Comparison of ENCODE assay signal across 19 cellular contexts in genomic region chr2:62423883-62424458, GRCh38.
DNase-seq lines count a peak whose midpoint lies in the region; ATAC-seq and TF ChIP-seq lines count a peak whose summit lies in the region.
"Had no signal": no experiment of that assay in that cellular context is flagged by ENCODE, and none has a peak within 500 bp of the region (broad histone marks: within the 10 kb centered on the region; RNA-seq: fewer than 3 reads in every experiment).

No MANE protein-coding gene starts in this region.

- no peak overlapping the region for H2AFZ ChIP-seq in mammary epithelial cell (ENCODE audit: low read depth, low read length)

- TF ChIP-seq CTCF in MCF 10A (IDR thresholded peaks at IDR 0.05; ENCODE audit: unreplicated experiment), result no peak
- TF ChIP-seq CTCF in mammary epithelial cell (conservative IDR thresholded peaks at IDR 0.05 in 1 of 2, IDR thresholded peaks at IDR 0.05 in 1 of 2; ENCODE audit: extremely low read depth in 1 of 2, insufficient read depth in 1 of 2, low read depth in 1 of 2, low read length in 2 of 2), result no peak
- TF ChIP-seq CTCF in testis (IDR thresholded peaks at IDR 0.05), result no peak

- no peak for TF ChIP-seq POLR2A in testis (IDR thresholded peaks at IDR 0.05)
- no peak for TF ChIP-seq POLR2A in GM18505 (IDR thresholded peaks at IDR 0.05; ENCODE audit: borderline replicate concordance, extremely low read depth, insufficient read depth, insufficient read length)

- peaks cover 31% of the 10 kb centered on the region for H3K9me3 Mint-ChIP-seq in MCF 10A (ENCODE audit: unreplicated experiment)

- no peak overlapping the region for H3K4me3 Mint-ChIP-seq in MCF 10A (ENCODE audit: unreplicated experiment)
- H3K4me3 Mint-ChIP-seq: CD4-positive, alpha-beta memory T cell; T-cell had no signal

- H3K4me1 Mint-ChIP-seq in MCF 10A (ENCODE audit: insufficient read depth, unreplicated experiment), result peaks cover 27% of the 10 kb centered on the region
- H3K4me1 Mint-ChIP-seq: CD4-positive, alpha-beta memory T cell; T-cell had no signal

- H3K27me3 Mint-ChIP-seq in MCF 10A (ENCODE audit: insufficient read depth, unreplicated experiment), result no peaks in the 10 kb centered on the region
- H3K27me3 Mint-ChIP-seq: progenitor cell of endocrine pancreas had no signal

- CTCF ChIA-PET in MCF 10A (lab: Yijun Ruan, JAX) (interaction anchor here (0.6 to 1.4 kb wide), 4 partner anchors 11 to 1234 kb away, joined by 3 to 9 read pairs (median 6); no protein-coding TSS in a partner anchor), mammary epithelial cell (lab: Charles Lee; ENCODE audit: low non-redundant PET) (no interaction called here)

- H3K4me3 ChIP-seq in mammary epithelial cell (replicated peaks in 1 of 3; ENCODE audit: insufficient read depth in 1 of 3, low read depth in 2 of 3, low read length in 3 of 3) (no peak overlapping the region), testis (no peak overlapping the region)
- H3K4me3 ChIP-seq: HAP-1, mucosa of descending colon, thoracic aorta had no signal

- ATAC-seq in GM18505 (IDR thresholded peaks at IDR 0.05; ENCODE audit: unreplicated experiment), result no peak
- ATAC-seq: T-cell had no signal

- no peak for DNase-seq in MCF 10A (ENCODE audit: unreplicated experiment)
- no peak for DNase-seq in mammary epithelial cell
- DNase-seq in epithelial cell of prostate (ENCODE audit: low read depth, low spot score), result no peak
- DNase-seq in lung microvascular endothelial cell (ENCODE audit: low read depth in 2 of 2), result peak; percentile 6 to 40
- peak; percentile 66 for DNase-seq in testis
- DNase-seq in NCI-H524 (lab: John Stamatoyannopoulos, UW), result no peak
- DNase-seq in HT-29 (ENCODE audit: low spot score), result no peak
- DNase-seq: activated CD8-positive, alpha-beta memory T cell treated with anti-CD3 and anti-CD28 coated beads for 24 hours; activated gamma-delta T cell; CD4-positive, alpha-beta memory T cell; KG1; mucosa of descending colon; NCI-H510A treated with DMSO at 0.1 percent for 48 hours; T-cell; WERI-Rb-1 had no signal

- peak overlapping the region; percentile 97 for H3K27ac Mint-ChIP-seq in MCF 10A (ENCODE audit: low read depth, unreplicated experiment)
- H3K27ac Mint-ChIP-seq: CD4-positive, alpha-beta memory T cell; progenitor cell of endocrine pancreas; T-cell had no signal

- H3K4me2 ChIP-seq in mammary epithelial cell (ENCODE audit: insufficient read depth, low read depth, low read length), result no peak overlapping the region

- H3K9me3 ChIP-seq in mammary epithelial cell (replicated peaks; ENCODE audit: insufficient read depth, low read length) (no peaks in the 10 kb centered on the region), testis (no peaks in the 10 kb centered on the region)
- H3K9me3 ChIP-seq: HAP-1, mucosa of descending colon, thoracic aorta had no signal

- no peaks in the 10 kb centered on the region for H3K79me2 ChIP-seq in mammary epithelial cell (ENCODE audit: insufficient read depth, low read length)

- H3K27me3 ChIP-seq in mammary epithelial cell (ENCODE audit: insufficient read depth, low read length) (no peaks in the 10 kb centered on the region), testis (no peaks in the 10 kb centered on the region)

- H3K9ac ChIP-seq in mammary epithelial cell (ENCODE audit: insufficient read depth, low read length), result no peak overlapping the region

- no peak overlapping the region for H3K27ac ChIP-seq in mammary epithelial cell (ENCODE audit: insufficient read depth, low read depth, low read length)
- H3K27ac ChIP-seq in epithelial cell of prostate, result peak overlapping the region; percentile 85
- no peak overlapping the region for H3K27ac ChIP-seq in testis
- H3K27ac ChIP-seq: thoracic aorta, WERI-Rb-1 had no signal

- no peaks in the 10 kb centered on the region for H4K20me1 ChIP-seq in mammary epithelial cell (ENCODE audit: insufficient read depth, low read length)

- in situ Hi-C loops in mammary epithelial cell (cut with MboI; ENCODE audit: low sequenced_read_pairs in 2 of 2), result no loop called here

- BruUV-seq in MCF 10A (replicated peaks; lab: Mats Ljungman, UMichigan) (no TSS peak), mammary epithelial cell (replicated peaks; lab: Mats Ljungman, UMichigan) (no TSS peak)

- dilution Hi-C loops in mammary epithelial cell (cut with HindIII; ENCODE audit: low sequenced_read_pairs), result no loop called here

- POLR2A ChIA-PET in MCF 10A (lab: Yijun Ruan, JAX), result interaction anchor here (1.1 to 1.2 kb wide), 2 partner anchors 9 to 1164 kb away, joined by 3 read pairs; partner anchors contain the start of gene WDPCP

- 77% methylated on average over 3 of the region's 3 CpGs for WGBS in mammary epithelial cell (ENCODE audit: low coverage, missing lambda C conversion rate)
- 76 to 77% methylated on average over 3 of the region's 3 CpGs for WGBS in testis, 2 donors

- H3K36me3 ChIP-seq in mammary epithelial cell (ENCODE audit: insufficient read depth, low read length), result no peaks in the 10 kb centered on the region
- peaks cover 3% of the 10 kb centered on the region for H3K36me3 ChIP-seq in testis (ENCODE audit: low read depth, missing control alignments)
- H3K36me3 ChIP-seq: HAP-1, thoracic aorta, WERI-Rb-1 had no signal

- H3K36me3 Mint-ChIP-seq in MCF 10A (ENCODE audit: insufficient read depth, unreplicated experiment), result no peaks in the 10 kb centered on the region
- H3K36me3 Mint-ChIP-seq: CD4-positive, alpha-beta memory T cell; T-cell had no signal

- H3K4me1 ChIP-seq in mammary epithelial cell (ENCODE audit: insufficient read depth, low read length), result peaks cover 17% of the 10 kb centered on the region
- no peaks in the 10 kb centered on the region for H3K4me1 ChIP-seq in testis
- H3K4me1 ChIP-seq: HAP-1 had no signal

- intact Hi-C loops in MCF 10A (cut with micrococcal nuclease), result no loop called here
- intact Hi-C loops in mammary epithelial cell (cut with micrococcal nuclease), result no loop called here
- intact Hi-C loops in testis (cut with DNase I; ENCODE audit: low total_unique reads), result no loop called here

Comparison
In these comparisons a context has a peak if more than half of its experiments do, and no peak if none do; other contexts are left out.
1. DNase-seq: peak in lung microvascular endothelial cell (2 of 2) and testis (single experiment); none in MCF 10A (single experiment), mammary epithelial cell (single experiment), epithelial cell of prostate (single experiment), NCI-H524 (0 of 2) and HT-29 (single experiment).